25 cellular contexts compared by ENCODE assay signal in genomic region chr5:127406326-127407121, GRCh38.
A peak's percentile ranks its signal among the peaks of the same experiment; 100 is the strongest.
DNase-seq lines count a peak whose midpoint lies in the region; ATAC-seq and TF ChIP-seq lines count a peak whose summit lies in the region.
"Had no signal": no experiment of that assay in that cellular context is flagged by ENCODE, and none has a peak within 500 bp of the region (broad histone marks: within the 10 kb centered on the region; RNA-seq: fewer than 3 reads in every experiment).

No MANE protein-coding gene starts in this region.

- no peak for ATAC-seq in activated T-helper 17 cell treated with anti-CD3 and anti-CD28 coated beads, Interleukin-2, amount 50 U/mL, for 72 hours (replicated peaks)
- ATAC-seq in GM18873 (IDR thresholded peaks at IDR 0.05; ENCODE audit: low FRiP score, unreplicated experiment), result no peak
- ATAC-seq in effector memory CD8-positive, alpha-beta T cell (replicated peaks), result no peak
- ATAC-seq: left lobe of liver, sciatic nerve had no signal

- H4K20me1 ChIP-seq in osteoblast (ENCODE audit: insufficient read depth, low read length), result no peaks in the 10 kb centered on the region

- no peak overlapping the region for H3K4me2 ChIP-seq in neuronal stem cell (ENCODE audit: insufficient read depth, low read length, poor library complexity, severe bottlenecking)
- no peak overlapping the region for H3K4me2 ChIP-seq in osteoblast (ENCODE audit: insufficient read depth, low read length)

- no peak overlapping the region for H2AK5ac ChIP-seq in neuronal stem cell (ENCODE audit: low read depth, low read length)

- H3K36me3 Mint-ChIP-seq in activated T-helper 17 cell treated with anti-CD3 and anti-CD28 coated beads, Interleukin-2, amount 50 U/mL, for 72 hours (ENCODE audit: low read depth), result no peaks in the 10 kb centered on the region
- no peaks in the 10 kb centered on the region for H3K36me3 Mint-ChIP-seq in effector memory CD8-positive, alpha-beta T cell (ENCODE audit: insufficient read depth)
- H3K36me3 Mint-ChIP-seq: activated CD4-positive, alpha-beta memory T cell treated with anti-CD3 and anti-CD28 coated beads for 36 hours; CD4-positive, CD25-positive, alpha-beta regulatory T cell had no signal

- no peak overlapping the region for H2BK15ac ChIP-seq in neuronal stem cell (ENCODE audit: low read length)

- H4K91ac ChIP-seq in neuronal stem cell (ENCODE audit: low read depth, low read length, poor library complexity), result no peak overlapping the region

- H4K8ac ChIP-seq in neuronal stem cell (ENCODE audit: low read depth, low read length), result no peak overlapping the region

- TF ChIP-seq CTCF in VCaP (conservative IDR thresholded peaks at IDR 0.05) (no peak), osteoblast (IDR thresholded peaks at IDR 0.05; ENCODE audit: extremely low read depth, low read depth, low read length) (no peak)

- peaks cover 3% of the 10 kb centered on the region for H3K36me3 ChIP-seq in iPS-18a (ENCODE audit: control insufficient read depth, low read depth, low read length)
- no peaks in the 10 kb centered on the region for H3K36me3 ChIP-seq in neuronal stem cell (replicated peaks in 1 of 2; ENCODE audit: control insufficient read depth in 2 of 2, insufficient read depth in 2 of 2, low read length in 2 of 2)
- H3K36me3 ChIP-seq in osteoblast (ENCODE audit: insufficient read depth, low read length), result no peaks in the 10 kb centered on the region
- H3K36me3 ChIP-seq: thyroid gland, WERI-Rb-1 had no signal

- H3K4me1 ChIP-seq in iPS-18a (ENCODE audit: control insufficient read depth, low read depth, low read length) (peaks cover 25% of the 10 kb centered on the region), neuronal stem cell (ENCODE audit: control insufficient read depth in 2 of 2, insufficient read depth in 1 of 2, low read depth in 1 of 2, low read length in 2 of 2) (peaks cover 9% of the 10 kb centered on the region in 2 donors), osteoblast (ENCODE audit: insufficient read depth, low read length) (no peaks in the 10 kb centered on the region)

- H3K27me3 Mint-ChIP-seq in activated T-helper 17 cell treated with anti-CD3 and anti-CD28 coated beads, Interleukin-2, amount 50 U/mL, for 72 hours, result peaks cover 14% of the 10 kb centered on the region
- H3K27me3 Mint-ChIP-seq in effector memory CD8-positive, alpha-beta T cell, result peaks cover 12 to 25% of the 10 kb centered on the region in 2 donors

- no peaks in the 10 kb centered on the region for H3K4me1 Mint-ChIP-seq in activated T-helper 17 cell treated with anti-CD3 and anti-CD28 coated beads, Interleukin-2, amount 50 U/mL, for 72 hours
- H3K4me1 Mint-ChIP-seq in effector memory CD8-positive, alpha-beta T cell (ENCODE audit: low read depth in 2 of 2), result peaks cover 4 to 11% of the 10 kb centered on the region in 2 donors
- H3K4me1 Mint-ChIP-seq: CD4-positive, CD25-positive, alpha-beta regulatory T cell had no signal

- no peaks in the 10 kb centered on the region for H3K79me2 ChIP-seq in osteoblast (ENCODE audit: insufficient read depth, low read length)

- H3K9me3 ChIP-seq in iPS-18a (ENCODE audit: control insufficient read depth, low read depth, low read length) (no peaks in the 10 kb centered on the region), neuronal stem cell (replicated peaks in 1 of 2; ENCODE audit: control insufficient read depth in 2 of 2, insufficient read depth in 1 of 2, low read depth in 1 of 2, low read length in 2 of 2) (no peaks in the 10 kb centered on the region), osteoblast (ENCODE audit: low read depth, low read length) (no peaks in the 10 kb centered on the region)
- H3K9me3 ChIP-seq: thyroid gland had no signal

- no CpG with 5 or more reads among the region's 9 CpGs for WGBS in neuronal stem cell (ENCODE audit: extremely low coverage in 2 of 2, insufficient read length in 2 of 2, insufficient replicate concordance in 1 of 2), 2 donors

- peak; percentile 40 for DNase-seq in HT1080 (ENCODE audit: low read depth)
- DNase-seq in neuronal stem cell (ENCODE audit: low spot score), result no peak
- no peak for DNase-seq in osteoblast (ENCODE audit: insufficient read length, low spot score, missing footprints)
- no peak for DNase-seq in effector memory CD8-positive, alpha-beta T cell
- DNase-seq: activated CD4-positive, alpha-beta memory T cell treated with anti-CD3 and anti-CD28 coated beads for 36 hours; activated naive CD4-positive, alpha-beta T cell treated with anti-CD3 and anti-CD28 coated beads, Interleukin-2, amount 50 U/mL, for 16 hours; activated T-cell treated with anti-CD3 and anti-CD28 coated beads, Interleukin-2, amount 50 U/mL, for 1 hour; CD4-positive, CD25-positive, alpha-beta regulatory T cell; DMS53; HFFc6; KG1; NCI-H1105; NCI-H2081; NCI-H524 treated with DMSO at 0.1 percent for 48 hours; SIG-M5; stimulated activated naive CD4-positive, alpha-beta T cell; thyroid gland; WERI-Rb-1 had no signal

- no peak overlapping the region for H2BK5ac ChIP-seq in neuronal stem cell (ENCODE audit: low read length)

- H3K9me3 Mint-ChIP-seq in activated T-helper 17 cell treated with anti-CD3 and anti-CD28 coated beads, Interleukin-2, amount 50 U/mL, for 72 hours, result no peaks in the 10 kb centered on the region
- H3K9me3 Mint-ChIP-seq in effector memory CD8-positive, alpha-beta T cell, result no peaks in the 10 kb centered on the region
- H3K9me3 Mint-ChIP-seq: activated CD4-positive, alpha-beta memory T cell treated with anti-CD3 and anti-CD28 coated beads for 36 hours; HFFc6; T-helper 1 cell treated with Interleukin-12 subunit alpha and Interleukin-12 subunit beta and Interleukin-4 antibody, amounts not matched to agents 30 μg/mL and 1 μg/mL, for 36 hours had no signal

- no peak overlapping the region for H3K4me3 ChIP-seq in iPS-18a (ENCODE audit: low read length)
- H3K4me3 ChIP-seq in neuronal stem cell (ENCODE audit: low read length in 2 of 2), result no peak overlapping the region
- no peak overlapping the region for H3K4me3 ChIP-seq in osteoblast (ENCODE audit: insufficient read depth, low read length)
- H3K4me3 ChIP-seq: thyroid gland had no signal

- peak overlapping the region; percentile 30 for H3K9ac ChIP-seq in iPS-18a (ENCODE audit: low read length)
- no peak overlapping the region for H3K9ac ChIP-seq in neuronal stem cell (ENCODE audit: low read depth, low read length, poor library complexity)

- H2BK120ac ChIP-seq in neuronal stem cell (ENCODE audit: low read depth, low read length), result no peak overlapping the region

- no peak overlapping the region for H3K18ac ChIP-seq in neuronal stem cell (ENCODE audit: low read length)

- no peak overlapping the region for H2BK12ac ChIP-seq in neuronal stem cell (ENCODE audit: low read length)

- H3K27ac Mint-ChIP-seq in activated T-helper 17 cell treated with anti-CD3 and anti-CD28 coated beads, Interleukin-2, amount 50 U/mL, for 72 hours, result no peak overlapping the region
- H3K27ac Mint-ChIP-seq in effector memory CD8-positive, alpha-beta T cell, result no peak overlapping the region
- H3K27ac Mint-ChIP-seq: activated CD4-positive, alpha-beta memory T cell treated with anti-CD3 and anti-CD28 coated beads for 36 hours; CD4-positive, CD25-positive, alpha-beta regulatory T cell; HFFc6; T-helper 1 cell treated with Interleukin-12 subunit alpha and Interleukin-12 subunit beta and Interleukin-4 antibody, amounts not matched to agents 30 μg/mL and 1 μg/mL, for 36 hours had no signal

- no peak overlapping the region for H3K4ac ChIP-seq in neuronal stem cell (ENCODE audit: low read length)

- no peak overlapping the region for H3K14ac ChIP-seq in neuronal stem cell (ENCODE audit: low read length)

- H3K23ac ChIP-seq in neuronal stem cell (ENCODE audit: low read depth, low read length, poor library complexity), result no peak overlapping the region

- peak overlapping the region; percentile 72 for H2AFZ ChIP-seq in neuronal stem cell (ENCODE audit: low read length)
- no peak overlapping the region for H2AFZ ChIP-seq in osteoblast (ENCODE audit: low read length)

- no peaks in the 10 kb centered on the region for H3K27me3 ChIP-seq in iPS-18a (ENCODE audit: control insufficient read depth, insufficient read depth, low read length)
- no peaks in the 10 kb centered on the region for H3K27me3 ChIP-seq in neuronal stem cell (ENCODE audit: control insufficient read depth in 3 of 3, insufficient read depth in 3 of 3, low read depth in 1 of 3, low read length in 3 of 3)
- H3K27me3 ChIP-seq in osteoblast (ENCODE audit: insufficient read depth, low read length), result peaks cover 5% of the 10 kb centered on the region
- H3K27me3 ChIP-seq: thyroid gland had no signal

- no peak overlapping the region for H3K4me3 Mint-ChIP-seq in activated T-helper 17 cell treated with anti-CD3 and anti-CD28 coated beads, Interleukin-2, amount 50 U/mL, for 72 hours
- H3K4me3 Mint-ChIP-seq in effector memory CD8-positive, alpha-beta T cell, result no peak overlapping the region
- H3K4me3 Mint-ChIP-seq: activated CD4-positive, alpha-beta memory T cell treated with anti-CD3 and anti-CD28 coated beads for 36 hours; CD4-positive, CD25-positive, alpha-beta regulatory T cell; HFFc6; T-helper 1 cell treated with Interleukin-12 subunit alpha and Interleukin-12 subunit beta and Interleukin-4 antibody, amounts not matched to agents 30 μg/mL and 1 μg/mL, for 36 hours had no signal

- H3K27ac ChIP-seq in VCaP (peak overlapping the region; percentile 65), iPS-18a (ENCODE audit: low read length) (no peak overlapping the region), neuronal stem cell (replicated peaks; ENCODE audit: low read length) (no peak overlapping the region), osteoblast (ENCODE audit: low read depth, low read length) (no peak overlapping the region)
- H3K27ac ChIP-seq: thyroid gland, WERI-Rb-1 had no signal

- no peaks in the 10 kb centered on the region for H3K79me1 ChIP-seq in neuronal stem cell (ENCODE audit: low read depth, low read length)
